In genomic region chr2:160322320-160322719, GRCh38 we compare ENCODE assay signal across 21 cellular contexts.
DNase-seq lines count a peak whose midpoint lies in the region; ATAC-seq, FAIRE-seq and TF ChIP-seq lines count a peak whose summit lies in the region.
"Had no signal": no experiment of that assay in that cellular context is flagged by ENCODE, and none has a peak within 500 bp of the region (broad histone marks: within the 10 kb centered on the region; RNA-seq: fewer than 3 reads in every experiment).

No MANE protein-coding gene starts in this region.

- no peak for TF ChIP-seq POLR2A in GM12878 (IDR thresholded peaks at IDR 0.05; ENCODE audit: low read depth, low read length)

- no peaks in the 10 kb centered on the region for H3K9me3 Mint-ChIP-seq in activated CD4-positive, alpha-beta T cell treated with anti-CD3 and anti-CD28 coated beads, Interleukin-2, amount 10 ng/mL, durations not matched to agents 24 days and 14 days
- no peaks in the 10 kb centered on the region for H3K9me3 Mint-ChIP-seq in stimulated activated memory B cell treated with anti-CD40 and anti-IgM and Interleukin-4, amounts not matched to agents 10 μg/mL and 1 μg/mL and 100 μg/mL, for 72 hours
- H3K9me3 Mint-ChIP-seq: naive thymus-derived CD8-positive, alpha-beta T cell had no signal

- in situ Hi-C loops in GM12878 (cut with MboI) (no loop called here), HAP-1 (cut with MboI; ENCODE audit: low sequenced_read_pairs) (no loop called here)

- H3K27ac Mint-ChIP-seq in activated CD4-positive, alpha-beta T cell treated with anti-CD3 and anti-CD28 coated beads, Interleukin-2, amount 10 ng/mL, durations not matched to agents 24 days and 14 days = peak overlapping the region; percentile 1
- no peak overlapping the region for H3K27ac Mint-ChIP-seq in stimulated activated memory B cell treated with anti-CD40 and anti-IgM and Interleukin-4, amounts not matched to agents 10 μg/mL and 1 μg/mL and 100 μg/mL, for 72 hours

- RAD21 ChIA-PET in GM12878 (lab: Charles Lee; ENCODE audit: unreplicated experiment) = interaction anchor here (1.7 to 3.4 kb wide), 4 partner anchors 212 to 741 kb away, joined by 3 to 19 read pairs (median 12); no protein-coding TSS in a partner anchor

- intact Hi-C loops in activated CD4-positive, alpha-beta T cell treated with anti-CD3 and anti-CD28 coated beads, Interleukin-2, amount 10 ng/mL, durations not matched to agents 24 days and 14 days (cut with micrococcal nuclease) = loop anchor here (1.0 to 5.0 kb wide), 5 partner anchors 14 to 330 kb away; no protein-coding TSS in a partner anchor
- intact Hi-C loops in GM12878 (cut with micrococcal nuclease; ENCODE audit: unreplicated experiment) = loop anchor here (5.0 kb wide), 2 partner anchors 210 to 740 kb away; no protein-coding TSS in a partner anchor

- no peak for TF ChIP-seq RAD21 in GM12878 (IDR thresholded peaks at IDR 0.05; ENCODE audit: insufficient read depth, low read depth, low read length)

- H3K4me1 ChIP-seq in GM12878 (ENCODE audit: control insufficient read depth, insufficient read depth, low read length) (no peaks in the 10 kb centered on the region), HAP-1 (peaks cover 32% of the 10 kb centered on the region)

- TF ChIP-seq CTCF in GM12878 (IDR thresholded peaks at IDR 0.05 in 2 of 3, conservative IDR thresholded peaks at IDR 0.05 in 1 of 3; ENCODE audit: control insufficient read depth in 2 of 3, extremely low read depth in 1 of 3, insufficient read depth in 1 of 3, low read depth in 3 of 3, low read length in 3 of 3) = no peak

- no peak overlapping the region for H3K27ac ChIP-seq in GM12878 (ENCODE audit: control insufficient read depth, insufficient read depth)
- H3K27ac ChIP-seq: A549, HL-60, tibial artery had no signal

- POLR2A ChIA-PET in GM12878 (lab: Charles Lee) = no interaction called here

- no peak overlapping the region for H3K4me3 ChIP-seq in GM12878
- H3K4me3 ChIP-seq in HAP-1 = no peak overlapping the region
- H3K4me3 ChIP-seq: A549, lung, tibial artery had no signal

- no peak overlapping the region for H3K9ac ChIP-seq in GM12878 (ENCODE audit: control insufficient read depth, insufficient read depth, low read length)

- CTCF ChIA-PET in GM12878 (lab: Yijun Ruan, JAX) = interaction anchor here (0.8 to 6.0 kb wide), 10 partner anchors 13 to 741 kb away, joined by 3 to 100 read pairs (median 4); no protein-coding TSS in a partner anchor

- no peak overlapping the region for H2AFZ ChIP-seq in GM12878 (ENCODE audit: control insufficient read depth, low read depth, low read length)

- H3K27me3 ChIP-seq in GM12878 (replicated peaks in 1 of 2; ENCODE audit: control insufficient read depth in 2 of 2, insufficient read depth in 2 of 2, low read length in 1 of 2) (no peaks in the 10 kb centered on the region; a peak in 1 of 4 replicates), HAP-1 (ENCODE audit: low read depth) (no peaks in the 10 kb centered on the region)
- H3K27me3 ChIP-seq: tibial artery had no signal

- peaks cover 45% of the 10 kb centered on the region for H3K4me1 Mint-ChIP-seq in activated CD4-positive, alpha-beta T cell treated with anti-CD3 and anti-CD28 coated beads, Interleukin-2, amount 10 ng/mL, durations not matched to agents 24 days and 14 days
- peaks cover 50% of the 10 kb centered on the region for H3K4me1 Mint-ChIP-seq in stimulated activated memory B cell treated with anti-CD40 and anti-IgM and Interleukin-4, amounts not matched to agents 10 μg/mL and 1 μg/mL and 100 μg/mL, for 72 hours

- no peaks in the 10 kb centered on the region for H4K20me1 ChIP-seq in GM12878 (ENCODE audit: control insufficient read depth, insufficient read depth)

- no TSS peak for BruUV-seq in GM12878 (replicated peaks; lab: Mats Ljungman, UMichigan)

- no peak for FAIRE-seq in GM12878 (lab: Jason Lieb, UNC)
- FAIRE-seq: A549, H1 had no signal

- TF ChIP-seq EP300 in GM12878 (IDR thresholded peaks at IDR 0.05; ENCODE audit: borderline replicate concordance in 1 of 2, control insufficient read depth in 1 of 2, low read depth in 2 of 2, low read length in 2 of 2) = no peak

- H3K36me3 ChIP-seq in GM12878 (ENCODE audit: control insufficient read depth in 2 of 2, insufficient read depth in 2 of 2, low read length in 1 of 2) (no peaks in the 10 kb centered on the region), HAP-1 (replicated peaks) (no peaks in the 10 kb centered on the region)
- H3K36me3 ChIP-seq: tibial artery had no signal

- WGBS in GM12878 (ENCODE audit: insufficient coverage, insufficient replicate concordance, low lambda C conversion rate, missing lambda C conversion rate) = 11% methylated on average over 3 of the region's 3 CpGs

- no peaks in the 10 kb centered on the region for H3K27me3 Mint-ChIP-seq in activated CD4-positive, alpha-beta T cell treated with anti-CD3 and anti-CD28 coated beads, Interleukin-2, amount 10 ng/mL, durations not matched to agents 24 days and 14 days
- H3K27me3 Mint-ChIP-seq in stimulated activated memory B cell treated with anti-CD40 and anti-IgM and Interleukin-4, amounts not matched to agents 10 μg/mL and 1 μg/mL and 100 μg/mL, for 72 hours = no peaks in the 10 kb centered on the region
- H3K27me3 Mint-ChIP-seq: naive thymus-derived CD8-positive, alpha-beta T cell had no signal

- H3K79me2 ChIP-seq in GM12878 (ENCODE audit: control insufficient read depth, insufficient read depth, low read length) = no peaks in the 10 kb centered on the region

- no peak overlapping the region for H3K4me2 ChIP-seq in GM12878 (ENCODE audit: control insufficient read depth, insufficient read depth)

- H3K4me3 Mint-ChIP-seq in activated CD4-positive, alpha-beta T cell treated with anti-CD3 and anti-CD28 coated beads, Interleukin-2, amount 10 ng/mL, durations not matched to agents 24 days and 14 days = no peak overlapping the region
- H3K4me3 Mint-ChIP-seq in stimulated activated memory B cell treated with anti-CD40 and anti-IgM and Interleukin-4, amounts not matched to agents 10 μg/mL and 1 μg/mL and 100 μg/mL, for 72 hours = no peak overlapping the region

- DNase-seq in activated CD4-positive, alpha-beta T cell treated with anti-CD3 and anti-CD28 coated beads, Interleukin-2, amount 10 ng/mL, durations not matched to agents 24 days and 14 days = no peak
- no peak for DNase-seq in activated CD4-positive, alpha-beta T cell treated with anti-CD3 and anti-CD28 coated beads for 1 hour
- DNase-seq in GM12878 (ENCODE audit: low read depth, low spot score) = no peak
- no peak for DNase-seq in GM19238 (ENCODE audit: insufficient read length, low spot score)
- DNase-seq in HAP-1 (ENCODE audit: low spot score in 2 of 2) = no peak
- DNase-seq: activated CD8-positive, alpha-beta memory T cell treated with anti-CD3 and anti-CD28 coated beads for 24 hours; DMS79 treated with DMSO at 0.1 percent for 48 hours; KG1; naive thymus-derived CD8-positive, alpha-beta T cell; NCI-H1436; NCI-H345; SHP77; T-helper 9 cell; tibial artery had no signal

- ATAC-seq in GM18907 (IDR thresholded peaks at IDR 0.05; ENCODE audit: unreplicated experiment) (peak; percentile 63), HG03378 (IDR thresholded peaks at IDR 0.05; ENCODE audit: unreplicated experiment) (peak; percentile 73), GM12878 (peak; percentile 41; the same call in 2 of the 3 replicates)
- no peak for ATAC-seq in stimulated activated memory B cell treated with anti-CD40 and anti-IgM and Interleukin-4, amounts not matched to agents 10 μg/mL and 1 μg/mL and 100 μg/mL, for 72 hours
- ATAC-seq: A549 had no signal

- SMC1A ChIA-PET in GM12878 (lab: Charles Lee; ENCODE audit: uncharacterized antibody, unreplicated experiment) = interaction anchor here (1.2 to 5.2 kb wide), 10 partner anchors 8 to 741 kb away, joined by 3 to 50 read pairs (median 7); no protein-coding TSS in a partner anchor

- H3K9me3 ChIP-seq in GM12878 (replicated peaks; ENCODE audit: control insufficient read depth, insufficient read depth, low read length) (no peaks in the 10 kb centered on the region), HAP-1 (no peaks in the 10 kb centered on the region; the same call in 1 of the 2 replicates)
- H3K9me3 ChIP-seq: A549, tibial artery had no signal

- H3K36me3 Mint-ChIP-seq in activated CD4-positive, alpha-beta T cell treated with anti-CD3 and anti-CD28 coated beads, Interleukin-2, amount 10 ng/mL, durations not matched to agents 24 days and 14 days (ENCODE audit: low read depth) = peaks cover 4% of the 10 kb centered on the region
- no peaks in the 10 kb centered on the region for H3K36me3 Mint-ChIP-seq in stimulated activated memory B cell treated with anti-CD40 and anti-IgM and Interleukin-4, amounts not matched to agents 10 μg/mL and 1 μg/mL and 100 μg/mL, for 72 hours

TF ChIP-seq in GM12878, 131 proteins besides CTCF, POLR2A, EP300 and RAD21:
- no peak for TF ChIP-seq MTA2 (IDR thresholded peaks at IDR 0.05; ENCODE audit: low read depth)
- TF ChIP-seq RUNX3 (IDR thresholded peaks at IDR 0.05; ENCODE audit: low read length) = 0 out of 2 replicates have a peak, but pooled peaks have one; percentile 18
